ENCODE assay signal across 24 cellular contexts in the genomic region with DNA sequence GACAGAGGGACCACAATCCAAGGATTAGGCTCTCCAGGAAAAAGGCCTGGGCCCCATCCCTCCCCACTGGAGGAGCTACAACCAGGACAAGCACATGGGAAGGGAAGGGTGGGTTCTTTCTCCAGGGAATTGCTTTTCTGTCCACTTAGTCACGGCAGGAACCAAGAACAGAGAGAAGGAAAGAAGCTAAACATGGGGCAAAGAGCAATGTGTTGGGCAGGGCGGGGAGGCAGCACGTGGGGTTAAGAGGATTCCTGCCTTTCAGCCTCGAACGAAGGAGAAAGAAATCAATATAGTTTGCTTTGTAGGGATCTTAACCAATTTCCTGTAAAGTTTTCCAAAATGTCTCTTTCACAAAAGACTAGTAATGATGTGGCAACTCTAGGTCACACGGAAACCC.
"Had no signal": no experiment of that assay in that cellular context is flagged by ENCODE, and none has a peak within 500 bp of the region (broad histone marks: within the 10 kb centered on the region; RNA-seq: fewer than 3 reads in every experiment).

No MANE protein-coding gene starts in this region.

- H3K4me3 ChIP-seq: MG63, SJSA1, SK-N-MC had no signal

- DNase-seq: IMR-90, Karpas-422, KG1, MG63, NCI-H1092, NCI-H1105 treated with DMSO at 0.1 percent for 48 hours, NCI-H1417 treated with DMSO at 0.1 percent for 48 hours, NCI-H146, NCI-H1694 treated with DMSO at 0.1 percent for 48 hours, NCI-H1930, NCI-H2081, NCI-H2107, NCI-H226, NCI-H446, NCI-H510A, NCI-H524 treated with DMSO at 0.1 percent for 48 hours, NCI-H69, NCI-H774, Right ventricle myocardium superior, RPMI8226, SIG-M5 had no signal

- H3K27me3 ChIP-seq: MG63, SJSA1 had no signal

- ATAC-seq: HepG2 had no signal

- H3K27ac ChIP-seq: SJSA1, SK-N-MC had no signal

- H3K9me3 ChIP-seq: SJSA1 had no signal
